8 cellular contexts compared by ENCODE assay signal in genomic region chr4:184090571-184090970, GRCh38.
"Had no signal": no experiment of that assay in that cellular context is flagged by ENCODE, and none has a peak within 500 bp of the region (broad histone marks: within the 10 kb centered on the region; RNA-seq: fewer than 3 reads in every experiment).

No MANE protein-coding gene starts in this region.

- H3K4me3 ChIP-seq: GM12878 had no signal

- FAIRE-seq: G401.6, GM12878, GM12891, GM12892, GM18507, GM19239 had no signal

- DNase-seq: GDM1, GF-D8 had no signal
